12 cellular contexts compared by ENCODE assay signal in genomic region chrX:45353462-45353861, GRCh38.
"Had no signal": no experiment of that assay in that cellular context is flagged by ENCODE, and none has a peak within 500 bp of the region (broad histone marks: within the 10 kb centered on the region; RNA-seq: fewer than 3 reads in every experiment).

No MANE protein-coding gene starts in this region.

- DNase-seq: activated CD4-positive, alpha-beta T cell treated with anti-CD3 and anti-CD28 coated beads, Interleukin-2, amount 50 U/mL, for 4 hours; activated gamma-delta T cell; amniotic stem cell; brain microvascular endothelial cell; cerebellar nuclear complex; effector CD4-positive, alpha-beta T cell; hippocampal formation; stimulated activated naive CD4-positive, alpha-beta T cell; SW 1271; T-helper 2 cell had no signal

- H3K4me3 ChIP-seq: lung, thyroid gland had no signal
